Comparison of ENCODE assay signal across 8 cellular contexts in the genomic region with DNA sequence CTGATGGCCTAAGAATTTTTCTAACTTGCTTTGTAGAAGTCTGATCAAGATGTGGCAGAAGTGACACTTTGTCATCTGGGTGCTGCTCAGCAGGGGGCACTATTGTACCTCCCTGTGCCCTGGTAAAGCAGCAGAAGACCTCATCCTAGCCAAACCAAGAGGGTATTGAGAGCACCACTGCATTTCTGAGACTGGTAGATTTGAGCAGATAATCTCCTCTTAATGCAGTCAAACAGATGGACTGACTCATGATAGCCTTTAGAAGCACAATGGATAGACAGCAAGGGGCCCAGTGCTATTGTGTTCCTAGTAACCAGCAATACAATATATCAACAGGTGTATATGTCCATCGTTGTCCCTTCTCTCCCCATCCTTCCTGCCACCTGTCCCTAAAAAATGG. TPM values are rescaled to one million over a fixed set of nuclear protein-coding genes. Genes with fewer than 3 reads are reported as not detected.
A peak's percentile ranks its signal among the peaks of the same experiment; 100 is the strongest.
DNase-seq lines count a peak whose midpoint lies in the region; ATAC-seq and TF ChIP-seq lines count a peak whose summit lies in the region.

No MANE protein-coding gene starts in this region.

- 48 to 70% (median 57%) methylated on average over 1 of the region's 1 CpG for WGBS in heart left ventricle, 4 donors

- DNase-seq in heart left ventricle (peak in 1 of 5 donors; percentile 38), cardiac septum (ENCODE audit: low spot score) (no peak), NCI-H2196 (lab: John Stamatoyannopoulos, UW; ENCODE audit: unreplicated experiment) (peak; percentile 78), dermis microvascular lymphatic vessel endothelial cell (ENCODE audit: low read depth in 2 of 2) (peak; percentile 65 to 84)
- DNase-seq in activated CD4-positive, CD25-positive, alpha-beta regulatory T cell treated with anti-CD3 and anti-CD28 coated beads, Interleukin-2, amount 50 U/mL, for 72 hours, result peak; percentile 68
- peak; percentile 17 to 74 (median 58) for DNase-seq in naive thymus-derived CD8-positive, alpha-beta T cell

- POLR2A ChIA-PET in naive thymus-derived CD8-positive, alpha-beta T cell (lab: Charles Lee), result no interaction called here

- H3K27ac ChIP-seq in heart left ventricle, result no peak overlapping the region

- H3K27me3 ChIP-seq in heart left ventricle, result no peaks in the 10 kb centered on the region

- H3K4me3 ChIP-seq in heart left ventricle, result no peak overlapping the region

- peak in 10 of 12 donors; percentile 15 to 51 (median 35) for TF ChIP-seq CTCF in heart left ventricle (IDR thresholded peaks at IDR 0.05)

- ATAC-seq in heart left ventricle, result no peak
- ATAC-seq in naive thymus-derived CD8-positive, alpha-beta T cell, result no peak
- ATAC-seq in GM21825 (IDR thresholded peaks at IDR 0.05; ENCODE audit: unreplicated experiment), result no peak
- no peak for ATAC-seq in GM18505 (IDR thresholded peaks at IDR 0.05; ENCODE audit: unreplicated experiment)

- H3K9me3 Mint-ChIP-seq in naive thymus-derived CD8-positive, alpha-beta T cell, result no peaks in the 10 kb centered on the region

- peaks cover 0 to 6% (median 4%) of the 10 kb centered on the region in 3 donors for H3K36me3 Mint-ChIP-seq in naive thymus-derived CD8-positive, alpha-beta T cell

- H3K4me3 Mint-ChIP-seq in naive thymus-derived CD8-positive, alpha-beta T cell, result peak overlapping the region in 3 of 10 donors; percentile 3 to 60 (median 8)

- H3K27ac Mint-ChIP-seq in naive thymus-derived CD8-positive, alpha-beta T cell, result peak overlapping the region in 5 of 10 donors; percentile 6 to 61 (median 31)

- TF ChIP-seq POLR2A in heart left ventricle (IDR thresholded peaks at IDR 0.05) (no peak), GM18505 (IDR thresholded peaks at IDR 0.05; ENCODE audit: borderline replicate concordance, extremely low read depth, insufficient read depth, insufficient read length) (no peak)

- peaks cover 0 to 6% (median 0%) of the 10 kb centered on the region in 5 donors for H3K27me3 Mint-ChIP-seq in naive thymus-derived CD8-positive, alpha-beta T cell

- intact Hi-C loops in heart left ventricle (cut with DNase I), result loop anchor here in 2 of 10 donors (10.0 kb wide), 1 partner anchor 191 kb away; the partner anchor contains the start of gene RPS27 (in 2 of the 2)
- intact Hi-C loops in cardiac septum (cut with DNase I), result loop anchor here (2.0 kb wide), 1 partner anchor 87 kb away; the partner anchor contains the start of gene HAX1

- H3K4me1 ChIP-seq in heart left ventricle, result peaks cover 0 to 23% (median 15%) of the 10 kb centered on the region in 12 donors

- no peaks in the 10 kb centered on the region for H3K9me3 ChIP-seq in heart left ventricle

- H3K4me1 Mint-ChIP-seq in naive thymus-derived CD8-positive, alpha-beta T cell, result peaks cover 16 to 22% (median 18%) of the 10 kb centered on the region in 4 donors

- no peaks in the 10 kb centered on the region for H3K36me3 ChIP-seq in heart left ventricle

RNA-seq across cellular contexts. Expression of gene TPM3, which starts 5.7 kb away (rescaled TPM):
- total RNA-seq in heart left ventricle, result 100 to 1,000 TPM in 7 of 9 donors, 10 to 100 TPM in 2; 76.5 to 259 (median 120) TPM
- polyA plus RNA-seq in heart left ventricle, result 100 to 1,000 TPM; 101 to 163 TPM
- 364 TPM for total RNA-seq in cardiac septum
- 298 and 390 TPM in 2 replicates for total RNA-seq in dermis microvascular lymphatic vessel endothelial cell
- 100 to 1,000 TPM; 287 to 307 TPM for total RNA-seq in naive thymus-derived CD8-positive, alpha-beta T cell
- 1,000 to 10,000 TPM in 1 of 3 donors, 100 to 1,000 TPM in 2; 791 to 1,022 (median 805) TPM for polyA plus RNA-seq in naive thymus-derived CD8-positive, alpha-beta T cell

RNA-seq across cellular contexts. Expression of gene CFAP141, which starts 20.0 kb away (rescaled TPM):
- not detected for total RNA-seq in heart left ventricle
- polyA plus RNA-seq in heart left ventricle, result not detected
- not detected for total RNA-seq in cardiac septum
- not detected in 2 replicates for total RNA-seq in dermis microvascular lymphatic vessel endothelial cell
- not detected for total RNA-seq in naive thymus-derived CD8-positive, alpha-beta T cell
- not detected for polyA plus RNA-seq in naive thymus-derived CD8-positive, alpha-beta T cell

RNA-seq across cellular contexts. Expression of gene NUP210L, which starts 31.3 kb away (rescaled TPM):
- under 1 TPM in 3 of 9 donors, not detected in 6; 0.04 to 0.31 (median 0.05) TPM for total RNA-seq in heart left ventricle
- polyA plus RNA-seq in heart left ventricle, result not detected
- 0.48 TPM for total RNA-seq in cardiac septum
- total RNA-seq in dermis microvascular lymphatic vessel endothelial cell, result under 0.01 TPM in 2 replicates
- under 1 TPM; 0.16 to 0.22 TPM for total RNA-seq in naive thymus-derived CD8-positive, alpha-beta T cell
- under 1 TPM in 1 of 3 donors, not detected in 2; 0.06 TPM for polyA plus RNA-seq in naive thymus-derived CD8-positive, alpha-beta T cell

RNA-seq across cellular contexts. Expression of gene UBAP2L, which starts 34.6 kb away (rescaled TPM):
- 100 to 1,000 TPM in 5 of 9 donors, 10 to 100 TPM in 4; 57.4 to 142 (median 100) TPM for total RNA-seq in heart left ventricle
- 10 to 100 TPM; 61.6 to 88.3 TPM for polyA plus RNA-seq in heart left ventricle
- 111 TPM for total RNA-seq in cardiac septum
- total RNA-seq in dermis microvascular lymphatic vessel endothelial cell, result 34.9 and 49.2 TPM in 2 replicates
- 100 to 1,000 TPM; 205 to 206 TPM for total RNA-seq in naive thymus-derived CD8-positive, alpha-beta T cell
- 10 to 100 TPM; 42.0 to 70.5 (median 54.8) TPM for polyA plus RNA-seq in naive thymus-derived CD8-positive, alpha-beta T cell
